In the genomic region with DNA sequence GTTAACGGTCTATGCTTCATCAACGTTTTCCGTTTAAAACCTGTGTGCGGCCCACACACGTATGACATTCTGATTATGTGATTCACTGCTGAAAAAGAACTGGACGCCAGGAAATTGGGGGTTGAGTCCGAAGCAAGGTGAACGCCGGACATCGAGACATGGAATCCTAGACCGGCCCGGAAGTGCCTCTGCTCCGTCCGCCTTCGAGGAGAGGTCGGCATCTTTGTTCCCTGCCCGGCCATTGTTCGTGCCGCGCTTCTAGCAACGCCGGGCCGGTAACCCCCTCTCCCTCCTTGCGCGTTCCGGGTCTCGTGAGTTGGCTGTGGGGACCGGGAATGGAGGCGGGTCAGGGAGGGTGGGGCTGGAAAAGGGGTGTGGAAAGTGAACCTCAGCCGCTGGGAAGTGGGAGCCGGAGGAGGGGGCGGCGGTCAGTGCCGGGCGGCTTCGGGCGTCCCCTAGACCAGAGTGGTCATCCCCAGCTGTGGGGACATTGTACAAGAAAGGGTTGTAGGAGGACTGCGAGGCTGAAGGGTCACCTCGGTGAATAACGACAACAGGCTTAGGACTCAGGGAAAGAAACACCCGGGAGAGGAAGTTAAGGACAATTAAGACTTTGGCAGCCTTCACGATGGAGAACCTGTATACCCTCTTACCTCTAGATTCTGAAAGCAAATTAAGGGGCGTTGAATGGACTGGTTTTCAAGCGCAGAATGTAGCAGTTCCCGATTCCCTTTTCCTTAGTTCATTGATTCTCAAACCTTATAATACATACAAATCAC, we compare ENCODE assay signal across 1 cellular context.
TF ChIP-seq lines count a peak whose summit lies in the region.

ZSCAN9 (plus strand) TSS at position 220 of the 779 bp plus-strand sequence. CDS start 1,810 bp downstream, outside the sequence.

TF ChIP-seq in K562, 482 proteins besides CTCF, POLR2A, EP300 and RAD21 (continued from another document):
- TF ChIP-seq, protein P1, sequence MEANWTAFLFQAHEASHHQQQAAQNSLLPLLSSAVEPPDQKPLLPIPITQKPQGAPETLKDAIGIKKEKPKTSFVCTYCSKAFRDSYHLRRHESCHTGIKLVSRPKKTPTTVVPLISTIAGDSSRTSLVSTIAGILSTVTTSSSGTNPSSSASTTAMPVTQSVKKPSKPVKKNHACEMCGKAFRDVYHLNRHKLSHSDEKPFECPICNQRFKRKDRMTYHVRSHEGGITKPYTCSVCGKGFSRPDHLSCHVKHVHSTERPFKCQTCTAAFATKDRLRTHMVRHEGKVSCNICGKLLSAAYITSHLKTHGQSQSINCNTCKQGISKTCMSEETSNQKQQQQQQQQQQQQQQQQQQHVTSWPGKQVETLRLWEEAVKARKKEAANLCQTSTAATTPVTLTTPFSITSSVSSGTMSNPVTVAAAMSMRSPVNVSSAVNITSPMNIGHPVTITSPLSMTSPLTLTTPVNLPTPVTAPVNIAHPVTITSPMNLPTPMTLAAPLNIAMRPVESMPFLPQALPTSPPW (CRISPR knock-in tag; IDR thresholded peaks at IDR 0.05) = peak; percentile 90
- TF ChIP-seq RBM34 (IDR thresholded peaks at IDR 0.05; ENCODE audit: borderline replicate concordance, insufficient read depth, low read length) (no peak), ILK (tag; IDR thresholded peaks at IDR 0.05; ENCODE audit: borderline replicate concordance, low read depth) (no peak), CHD2 (IDR thresholded peaks at IDR 0.05; ENCODE audit: low read depth, low read length) (peak; percentile 41; the same call in 1 of the 2 replicates), SPI1 (IDR thresholded peaks at IDR 0.05; ENCODE audit: borderline replicate concordance, low read depth, low read length) (peak; percentile 57; the same call in 1 of the 2 replicates), ZNF316 (IDR thresholded peaks at IDR 0.05) (no peak), GTF2A2 (tag; IDR thresholded peaks at IDR 0.05) (peak; percentile 45; the same call in 1 of the 2 replicates), DACH1 (IDR thresholded peaks at IDR 0.05; ENCODE audit: partially characterized antibody) (no peak), AFF1 (IDR thresholded peaks at IDR 0.05; ENCODE audit: low read depth in 1 of 2, partially characterized antibody in 2 of 2) (peak in 1 of 2 experiments; percentile 55), POLR2G (IDR thresholded peaks at IDR 0.05; ENCODE audit: low read depth, low read length) (peak; percentile 98), BRD4 (IDR thresholded peaks at IDR 0.05) (peak; percentile 96), ZNF766 (CRISPR knock-in tag; conservative IDR thresholded peaks at IDR 0.05) (peak; percentile 53; the same call in 1 of the 2 replicates), LCOR (CRISPR knock-in tag; IDR thresholded peaks at IDR 0.05) (peak; percentile 93), ZNF232 (CRISPR knock-in tag; IDR thresholded peaks at IDR 0.05) (no peak), TCF15 (CRISPR knock-in tag; IDR thresholded peaks at IDR 0.05) (no peak), MGA (IDR thresholded peaks at IDR 0.05) (peak; percentile 57; the same call in 1 of the 2 replicates), TAL1 (IDR thresholded peaks at IDR 0.05) (no peak), NR2F6 (CRISPR knock-in tag; IDR thresholded peaks at IDR 0.05) (no peak), PKNOX1 (IDR thresholded peaks at IDR 0.05) (peak; percentile 55; the same call in 1 of the 2 replicates)
- TF ChIP-seq, protein P2, sequence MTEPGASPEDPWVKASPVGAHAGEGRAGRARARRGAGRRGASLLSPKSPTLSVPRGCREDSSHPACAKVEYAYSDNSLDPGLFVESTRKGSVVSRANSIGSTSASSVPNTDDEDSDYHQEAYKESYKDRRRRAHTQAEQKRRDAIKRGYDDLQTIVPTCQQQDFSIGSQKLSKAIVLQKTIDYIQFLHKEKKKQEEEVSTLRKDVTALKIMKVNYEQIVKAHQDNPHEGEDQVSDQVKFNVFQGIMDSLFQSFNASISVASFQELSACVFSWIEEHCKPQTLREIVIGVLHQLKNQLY (CRISPR knock-in tag; conservative IDR thresholded peaks at IDR 0.05) = 0 out of 4 replicates have a peak, but pooled peaks of 1 of the 2 experiments have one; percentile 24
- TF ChIP-seq, protein P3, sequence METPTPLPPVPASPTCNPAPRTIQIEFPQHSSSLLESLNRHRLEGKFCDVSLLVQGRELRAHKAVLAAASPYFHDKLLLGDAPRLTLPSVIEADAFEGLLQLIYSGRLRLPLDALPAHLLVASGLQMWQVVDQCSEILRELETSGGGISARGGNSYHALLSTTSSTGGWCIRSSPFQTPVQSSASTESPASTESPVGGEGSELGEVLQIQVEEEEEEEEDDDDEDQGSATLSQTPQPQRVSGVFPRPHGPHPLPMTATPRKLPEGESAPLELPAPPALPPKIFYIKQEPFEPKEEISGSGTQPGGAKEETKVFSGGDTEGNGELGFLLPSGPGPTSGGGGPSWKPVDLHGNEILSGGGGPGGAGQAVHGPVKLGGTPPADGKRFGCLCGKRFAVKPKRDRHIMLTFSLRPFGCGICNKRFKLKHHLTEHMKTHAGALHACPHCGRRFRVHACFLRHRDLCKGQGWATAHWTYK (CRISPR knock-in tag; IDR thresholded peaks at IDR 0.05) = peak; percentile 27
- TF ChIP-seq, protein P4, sequence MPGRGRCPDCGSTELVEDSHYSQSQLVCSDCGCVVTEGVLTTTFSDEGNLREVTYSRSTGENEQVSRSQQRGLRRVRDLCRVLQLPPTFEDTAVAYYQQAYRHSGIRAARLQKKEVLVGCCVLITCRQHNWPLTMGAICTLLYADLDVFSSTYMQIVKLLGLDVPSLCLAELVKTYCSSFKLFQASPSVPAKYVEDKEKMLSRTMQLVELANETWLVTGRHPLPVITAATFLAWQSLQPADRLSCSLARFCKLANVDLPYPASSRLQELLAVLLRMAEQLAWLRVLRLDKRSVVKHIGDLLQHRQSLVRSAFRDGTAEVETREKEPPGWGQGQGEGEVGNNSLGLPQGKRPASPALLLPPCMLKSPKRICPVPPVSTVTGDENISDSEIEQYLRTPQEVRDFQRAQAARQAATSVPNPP (IDR thresholded peaks at IDR 0.05; ENCODE audit: borderline replicate concordance, insufficient read depth, insufficient read length) = no peak
